Comparison of ENCODE assay signal across 12 cellular contexts in genomic region chr12:131279281-131279921, GRCh38.
"Had no signal": no experiment of that assay in that cellular context is flagged by ENCODE, and none has a peak within 500 bp of the region (broad histone marks: within the 10 kb centered on the region; RNA-seq: fewer than 3 reads in every experiment).

No MANE protein-coding gene starts in this region.

- H3K4me3 ChIP-seq: gastrocnemius medialis had no signal

- DNase-seq: activated CD4-positive, alpha-beta memory T cell treated with anti-CD3 and anti-CD28 coated beads for 36 hours; activated CD4-positive, alpha-beta T cell treated with anti-CD3 and anti-CD28 coated beads for 36 hours; activated gamma-delta T cell treated with Interleukin-2 at 50 U/mL for 16 hours; activated T-cell treated with anti-CD3 and anti-CD28 coated beads, Interleukin-2, amount 50 U/mL, for 4 hours; endodermal cell; gastrocnemius medialis; stimulated activated CD4-positive, alpha-beta T cell treated with anti-CD3 and anti-CD28 coated beads, Interleukin-2, amount 100 ng/mL, for 48 hours; trophoblast cell had no signal

- H3K36me3 ChIP-seq: gastrocnemius medialis had no signal

- ATAC-seq: activated CD4-positive, alpha-beta T cell treated with anti-CD3 and anti-CD28 coated beads for 36 hours; activated T-cell treated with anti-CD3 and anti-CD28 coated beads, Interleukin-2, amount 50 U/mL, for 4 hours; gastrocnemius medialis; left lobe of liver; SK-N-SH treated with all-trans-retinoic acid at 6 μM for 48 hours; stimulated activated memory B cell treated with anti-CD40 and anti-IgM and Interleukin-4, amounts not matched to agents 10 μg/mL and 1 μg/mL and 100 μg/mL, for 72 hours had no signal

- H3K27me3 ChIP-seq: gastrocnemius medialis had no signal

- FAIRE-seq: islet of Langerhans had no signal

- H3K4me1 ChIP-seq: gastrocnemius medialis had no signal

- H3K27ac ChIP-seq: gastrocnemius medialis had no signal

- H3K9me3 ChIP-seq: gastrocnemius medialis had no signal
